8 cellular contexts compared by ENCODE assay signal in genomic region chr22:20079745-20080444, GRCh38. TPM values are rescaled to one million over a fixed set of nuclear protein-coding genes. Genes with fewer than 3 reads are reported as not detected.
DNase-seq lines count a peak whose midpoint lies in the region; ATAC-seq lines count a peak whose summit lies in the region.

DGCR8 (plus strand) TSS chr22:20080241; CDS start chr22:20085964, 5,723 bp downstream.

- H3K9me2 ChIP-seq in GM23248 (ENCODE audit: insufficient read depth): no peaks in the 10 kb centered on the region

- H3K9ac ChIP-seq in GM23248: peak within 1 kb of the TSS; percentile 92

- H3K27ac ChIP-seq in GM23248: peak within 1 kb of the TSS; percentile 85

- H3K79me2 ChIP-seq in GM23248 (ENCODE audit: insufficient read depth): peaks cover 45% of the 10 kb centered on the region

- peak within 1 kb of the TSS; percentile 79 for H3K4me3 ChIP-seq in GM23248

- 1 to 2% methylated on average over 49 to 71 of the region's 100 CpGs for WGBS in GM23248 (ENCODE audit: low coverage in 1 of 2, low lambda C conversion rate in 2 of 2, missing lambda C conversion rate in 2 of 2), 2 experiments

- H3K36me3 Mint-ChIP-seq in naive thymus-derived CD8-positive, alpha-beta T cell: peaks cover 0 to 2% (median 0%) of the 10 kb centered on the region in 3 donors
- H3K36me3 Mint-ChIP-seq in stimulated activated naive CD8-positive, alpha-beta T cell treated with anti-CD3 and anti-CD28 coated beads, Interleukin-15, Interleukin-2, amounts not matched to agents 100 ng/mL and 50 ng/mL, for 24 hours (ENCODE audit: low read depth): peaks cover 5% of the 10 kb centered on the region

- no peaks in the 10 kb centered on the region for H3K36me3 ChIP-seq in GM23248 (ENCODE audit: low read depth)

- peak within 1 kb of the TSS; percentile 48 to 98 (median 88) for H3K27ac Mint-ChIP-seq in naive thymus-derived CD8-positive, alpha-beta T cell
- peak within 1 kb of the TSS; percentile 90 for H3K27ac Mint-ChIP-seq in stimulated activated naive CD8-positive, alpha-beta T cell treated with anti-CD3 and anti-CD28 coated beads, Interleukin-15, Interleukin-2, amounts not matched to agents 100 ng/mL and 50 ng/mL, for 24 hours

- no peaks in the 10 kb centered on the region for H3K9me3 Mint-ChIP-seq in naive thymus-derived CD8-positive, alpha-beta T cell
- H3K9me3 Mint-ChIP-seq in stimulated activated naive CD8-positive, alpha-beta T cell treated with anti-CD3 and anti-CD28 coated beads, Interleukin-15, Interleukin-2, amounts not matched to agents 100 ng/mL and 50 ng/mL, for 24 hours: no peaks in the 10 kb centered on the region

- no peaks in the 10 kb centered on the region for H3K9me3 ChIP-seq in GM23248 (ENCODE audit: low read depth)

- H3K4me1 Mint-ChIP-seq in naive thymus-derived CD8-positive, alpha-beta T cell: peaks cover 24 to 44% (median 43%) of the 10 kb centered on the region in 4 donors
- peaks cover 46% of the 10 kb centered on the region for H3K4me1 Mint-ChIP-seq in stimulated activated naive CD8-positive, alpha-beta T cell treated with anti-CD3 and anti-CD28 coated beads, Interleukin-15, Interleukin-2, amounts not matched to agents 100 ng/mL and 50 ng/mL, for 24 hours (ENCODE audit: low read depth)

- DNase-seq in DMS79 treated with DMSO at 0.1 percent for 48 hours (lab: John Stamatoyannopoulos, UW) (peak; percentile 73), GM23248 (peak; percentile 97), Kasumi-1 (lab: John Stamatoyannopoulos, UW) (peak; percentile 81 to 88), RPMI7951 (ENCODE audit: low read depth) (peak; percentile 92), fibroblast of peridontal ligament (ENCODE audit: extremely low read depth) (peak; percentile 89)
- DNase-seq in activated T-helper 9 cell treated with anti-CD3 and anti-CD28 coated beads, Interleukin-2, amount 50 U/mL, for 16 hours (ENCODE audit: low read depth): peak; percentile 62
- DNase-seq in naive thymus-derived CD8-positive, alpha-beta T cell: peak in 9 of 10 donors; percentile 51 to 79 (median 72)

- H3K27me3 ChIP-seq in GM23248 (replicated peaks; ENCODE audit: insufficient read depth): no peaks in the 10 kb centered on the region

- POLR2A ChIA-PET in naive thymus-derived CD8-positive, alpha-beta T cell (lab: Charles Lee): interaction anchor here (0.6 to 2.8 kb wide), 6 partner anchors 11 to 66 kb away, joined by 3 to 16 read pairs (median 4); partner anchors contain the start of genes RANBP1, TANGO2 and TRMT2A

- in situ Hi-C loops in GM23248 (cut with MboI): no loop called here

- peaks cover 22% of the 10 kb centered on the region for H3F3A ChIP-seq in GM23248 (ENCODE audit: insufficient read depth)

- peak within 1 kb of the TSS; percentile 74 to 98 (median 92) for H3K4me3 Mint-ChIP-seq in naive thymus-derived CD8-positive, alpha-beta T cell
- peak within 1 kb of the TSS; percentile 92 for H3K4me3 Mint-ChIP-seq in stimulated activated naive CD8-positive, alpha-beta T cell treated with anti-CD3 and anti-CD28 coated beads, Interleukin-15, Interleukin-2, amounts not matched to agents 100 ng/mL and 50 ng/mL, for 24 hours

- peak within 1 kb of the TSS; percentile 83 for H3K4me2 ChIP-seq in GM23248 (ENCODE audit: unreplicated experiment)

- peak within 1 kb of the TSS; percentile 81 for H2AFZ ChIP-seq in GM23248

- H4K20me1 ChIP-seq in GM23248 (ENCODE audit: insufficient read depth): peaks cover 9% of the 10 kb centered on the region; the same call in 1 of the 2 replicates

- peak; percentile 91 to 92 for ATAC-seq in naive thymus-derived CD8-positive, alpha-beta T cell

- H3K4me1 ChIP-seq in GM23248 (ENCODE audit: insufficient read depth): peaks cover 7% of the 10 kb centered on the region

- no peaks in the 10 kb centered on the region for H3K27me3 Mint-ChIP-seq in naive thymus-derived CD8-positive, alpha-beta T cell
- H3K27me3 Mint-ChIP-seq in stimulated activated naive CD8-positive, alpha-beta T cell treated with anti-CD3 and anti-CD28 coated beads, Interleukin-15, Interleukin-2, amounts not matched to agents 100 ng/mL and 50 ng/mL, for 24 hours: no peaks in the 10 kb centered on the region

RNA-seq across cellular contexts. Expression of gene DGCR8, which starts in this region (rescaled TPM):
- total RNA-seq in GM23248 (2014; rRNA removed; shearing (Covaris generic)): 24.9 and 28.7 TPM in 2 replicates
- 14.0 and 14.2 TPM in 2 replicates for polyA plus RNA-seq in GM23248 (2016; fragmentation: Nextera tagmentation; extraction: Ambion mirVana)
- total RNA-seq in RPMI7951 (2014; rRNA removed; shearing (Covaris generic)): 9.2 and 9.9 TPM in 2 replicates
- 10 to 100 TPM; 51.3 to 53.3 TPM for total RNA-seq in naive thymus-derived CD8-positive, alpha-beta T cell
- polyA plus RNA-seq in naive thymus-derived CD8-positive, alpha-beta T cell: 1 to 10 TPM; 4.0 to 6.0 (median 4.4) TPM

Comparison
In these comparisons a context has a peak if more than half of its experiments do, and no peak if none do; other contexts are left out.
1. Peak in every context shown above with its lines: DNase-seq, ATAC-seq, H3K4me3 ChIP-seq and H3K27ac ChIP-seq.